Comparison of ENCODE assay signal across 10 cellular contexts in genomic region chr14:99564256-99564902, GRCh38. TPM values are rescaled to one million over a fixed set of nuclear protein-coding genes. Genes with fewer than 3 reads are reported as not detected.
DNase-seq lines count a peak whose midpoint lies in the region; ATAC-seq and TF ChIP-seq lines count a peak whose summit lies in the region.
"Had no signal": no experiment of that assay in that cellular context is flagged by ENCODE, and none has a peak within 500 bp of the region (broad histone marks: within the 10 kb centered on the region; RNA-seq: fewer than 3 reads in every experiment).

No MANE protein-coding gene starts in this region.

- WGBS in psoas muscle, 3 donors: 50 to 52% (median 51%) methylated on average over 10 of the region's 10 CpGs

- no peaks in the 10 kb centered on the region for H3K27me3 ChIP-seq in psoas muscle (ENCODE audit: insufficient read depth in 3 of 3, low read length in 2 of 3)

- intact Hi-C loops in psoas muscle (cut with DNase I): loop anchor here (2.0 to 5.0 kb wide), 2 partner anchors 36 to 68 kb away; no protein-coding TSS in a partner anchor

- peaks cover 25% of the 10 kb centered on the region for H3K4me1 ChIP-seq in psoas muscle

- peak; percentile 80 for DNase-seq in DMS79 (lab: John Stamatoyannopoulos, UW)
- DNase-seq in NCI-H774 (lab: John Stamatoyannopoulos, UW): peak; percentile 56
- peak; percentile 51 for DNase-seq in fibroblast of the conjunctiva (ENCODE audit: low read depth)
- no peak for DNase-seq in psoas muscle
- DNase-seq in activated CD4-positive, CD25-positive, alpha-beta regulatory T cell (lab: John Stamatoyannopoulos, UW): no peak
- DNase-seq in RKO (ENCODE audit: low spot score): no peak
- DNase-seq: kidney glomerular epithelial cell had no signal

- no peaks in the 10 kb centered on the region for H3K9me3 ChIP-seq in psoas muscle
- H3K9me3 ChIP-seq: thoracic aorta had no signal

- ATAC-seq in psoas muscle (peak in 1 of 4 donors; percentile 17), GM21423 (IDR thresholded peaks at IDR 0.05; ENCODE audit: unreplicated experiment) (no peak), HG03432 (IDR thresholded peaks at IDR 0.05; ENCODE audit: unreplicated experiment) (no peak)

- H3K4me3 ChIP-seq in psoas muscle: no peak overlapping the region
- H3K4me3 ChIP-seq: thoracic aorta had no signal

- H3K27ac ChIP-seq in psoas muscle: peak overlapping the region; percentile 41
- H3K27ac ChIP-seq: thoracic aorta had no signal

- TF ChIP-seq CTCF in psoas muscle (IDR thresholded peaks at IDR 0.05): no peak

- H3K36me3 ChIP-seq in psoas muscle (ENCODE audit: insufficient read depth in 1 of 2, low read depth in 1 of 2): no peaks in the 10 kb centered on the region
- H3K36me3 ChIP-seq: thoracic aorta had no signal

RNA-seq across cellular contexts. Expression of gene CCDC85C, which starts 39.6 kb away (rescaled TPM):
- 10 to 100 TPM in 2 of 4 donors, 1 to 10 TPM in 2; 5.8 to 21.0 (median 9.9) TPM for total RNA-seq in psoas muscle
- polyA plus RNA-seq in psoas muscle: 10 to 100 TPM in 1 of 3 donors, 1 to 10 TPM in 2; 1.8 to 10.8 (median 4.4) TPM

Comparison
In these comparisons a context has a peak if more than half of its experiments do, and no peak if none do; other contexts are left out.
1. DNase-seq: peak in DMS79 (single experiment), NCI-H774 (single experiment) and fibroblast of the conjunctiva (single experiment); none in psoas muscle (0 of 2), activated CD4-positive, CD25-positive, alpha-beta regulatory T cell (0 of 4) and RKO (single experiment).